In the genomic region with DNA sequence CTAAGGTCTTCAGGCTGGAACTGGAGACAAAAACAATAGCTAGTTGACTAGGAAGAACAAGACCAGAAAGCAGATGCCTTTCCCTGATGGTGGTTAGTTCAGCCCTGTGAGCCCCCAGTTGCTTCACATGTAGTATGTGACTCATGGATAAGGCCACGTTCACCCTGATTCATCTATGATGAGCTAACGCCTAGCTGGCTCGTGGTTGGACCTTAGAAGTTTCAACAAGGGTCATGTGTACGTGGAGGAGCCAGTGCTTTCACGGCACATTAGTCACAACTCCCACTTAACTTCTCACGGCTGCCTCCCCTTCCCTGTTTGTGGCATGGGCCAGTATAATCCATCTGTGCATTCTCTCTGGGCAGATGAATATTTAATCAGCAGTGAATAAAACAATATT, we compare ENCODE assay signal across 9 cellular contexts. TPM values are rescaled to one million over a fixed set of nuclear protein-coding genes. Genes with fewer than 3 reads are reported as not detected.
A peak's percentile ranks its signal among the peaks of the same experiment; 100 is the strongest.
DNase-seq lines count a peak whose midpoint lies in the region; ATAC-seq and TF ChIP-seq lines count a peak whose summit lies in the region.
"Had no signal": no experiment of that assay in that cellular context is flagged by ENCODE, and none has a peak within 500 bp of the region (broad histone marks: within the 10 kb centered on the region; RNA-seq: fewer than 3 reads in every experiment).

No MANE protein-coding gene starts in this region.

- H3K9me3 ChIP-seq in upper lobe of left lung, result no peaks in the 10 kb centered on the region
- H3K9me3 ChIP-seq: BLaER1 treated with 17β-estradiol and CSF1 and Interleukin-3, amounts not matched to agents 10 nM and 100 nM had no signal

- peak; percentile 86 for ATAC-seq in activated naive CD8-positive, alpha-beta T cell treated with anti-CD3 and anti-CD28 coated beads, Interleukin-2, amount 50 U/mL, for 24 hours
- ATAC-seq in upper lobe of left lung (ENCODE audit: low FRiP score in 2 of 2) (peak in 1 of 2 donors; percentile 91), GM19328 (IDR thresholded peaks at IDR 0.05; ENCODE audit: unreplicated experiment) (no peak)

- TF ChIP-seq CTCF in astrocyte of the spinal cord (IDR thresholded peaks at IDR 0.05; ENCODE audit: low read depth, low read length), result no peak
- no peak for TF ChIP-seq CTCF in upper lobe of left lung (IDR thresholded peaks at IDR 0.05)

- H3K4me3 ChIP-seq in astrocyte of the spinal cord (ENCODE audit: low read depth, low read length) (no peak overlapping the region), upper lobe of left lung (no peak overlapping the region)
- H3K4me3 ChIP-seq: BLaER1 treated with 17β-estradiol and CSF1 and Interleukin-3, amounts not matched to agents 10 nM and 100 nM had no signal

- H3K27ac ChIP-seq in upper lobe of left lung, result peak overlapping the region; percentile 34 to 76 (median 73)
- H3K27ac ChIP-seq: BLaER1 treated with 17β-estradiol and CSF1 and Interleukin-3, amounts not matched to agents 10 nM and 100 nM had no signal

- no peaks in the 10 kb centered on the region for H3K9me3 Mint-ChIP-seq in activated naive CD8-positive, alpha-beta T cell treated with anti-CD3 and anti-CD28 coated beads, Interleukin-2, amount 50 U/mL, for 24 hours
- H3K9me3 Mint-ChIP-seq in activated naive CD8-positive, alpha-beta T cell treated with anti-CD3 and anti-CD28 coated beads for 36 hours, result no peaks in the 10 kb centered on the region

- H3K4me3 Mint-ChIP-seq in activated naive CD8-positive, alpha-beta T cell treated with anti-CD3 and anti-CD28 coated beads, Interleukin-2, amount 50 U/mL, for 24 hours, result no peak overlapping the region
- no peak overlapping the region for H3K4me3 Mint-ChIP-seq in activated naive CD8-positive, alpha-beta T cell treated with anti-CD3 and anti-CD28 coated beads for 36 hours

- no peaks in the 10 kb centered on the region for H3K4me1 Mint-ChIP-seq in activated naive CD8-positive, alpha-beta T cell treated with anti-CD3 and anti-CD28 coated beads, Interleukin-2, amount 50 U/mL, for 24 hours
- H3K4me1 Mint-ChIP-seq in activated naive CD8-positive, alpha-beta T cell treated with anti-CD3 and anti-CD28 coated beads for 36 hours, result no peaks in the 10 kb centered on the region

- no peak for TF ChIP-seq POLR2A in upper lobe of left lung (IDR thresholded peaks at IDR 0.05)

- in situ Hi-C loops in astrocyte of the spinal cord (cut with HindIII; ENCODE audit: low sequenced_read_pairs), result no loop called here

- no peaks in the 10 kb centered on the region for H3K36me3 Mint-ChIP-seq in activated naive CD8-positive, alpha-beta T cell treated with anti-CD3 and anti-CD28 coated beads, Interleukin-2, amount 50 U/mL, for 24 hours (ENCODE audit: low read depth)
- H3K36me3 Mint-ChIP-seq in activated naive CD8-positive, alpha-beta T cell treated with anti-CD3 and anti-CD28 coated beads for 36 hours, result no peaks in the 10 kb centered on the region

- no peak for DNase-seq in activated naive CD8-positive, alpha-beta T cell treated with anti-CD3 and anti-CD28 coated beads, Interleukin-2, amount 50 U/mL, for 24 hours
- no peak for DNase-seq in activated naive CD8-positive, alpha-beta T cell treated with anti-CD3 and anti-CD28 coated beads for 36 hours
- DNase-seq in astrocyte of the spinal cord (ENCODE audit: low read depth, low spot score) (peak; percentile 99), iris pigment epithelial cell (ENCODE audit: low read depth) (peak; percentile 100), upper lobe of left lung (no peak), RPMI8226 (no peak), middle frontal gyrus (ENCODE audit: extremely low spot score, low spot score) (no peak)

- TF ChIP-seq EP300 in upper lobe of left lung (IDR thresholded peaks at IDR 0.05), result no peak

- WGBS in upper lobe of left lung, 2 donors, result 90 to 91% methylated on average over 6 of the region's 6 CpGs

- peaks cover 0 to 20% (median 8%) of the 10 kb centered on the region in 4 donors for H3K4me1 ChIP-seq in upper lobe of left lung
- H3K4me1 ChIP-seq: BLaER1 treated with 17β-estradiol and CSF1 and Interleukin-3, amounts not matched to agents 10 nM and 100 nM had no signal

- H3K27me3 Mint-ChIP-seq in activated naive CD8-positive, alpha-beta T cell treated with anti-CD3 and anti-CD28 coated beads, Interleukin-2, amount 50 U/mL, for 24 hours, result no peaks in the 10 kb centered on the region
- H3K27me3 Mint-ChIP-seq in activated naive CD8-positive, alpha-beta T cell treated with anti-CD3 and anti-CD28 coated beads for 36 hours, result peaks cover 8% of the 10 kb centered on the region

- no peaks in the 10 kb centered on the region for H3K27me3 ChIP-seq in upper lobe of left lung
- H3K27me3 ChIP-seq: BLaER1 treated with 17β-estradiol and CSF1 and Interleukin-3, amounts not matched to agents 10 nM and 100 nM had no signal

- H3K27ac Mint-ChIP-seq in activated naive CD8-positive, alpha-beta T cell treated with anti-CD3 and anti-CD28 coated beads, Interleukin-2, amount 50 U/mL, for 24 hours, result no peak overlapping the region
- H3K27ac Mint-ChIP-seq in activated naive CD8-positive, alpha-beta T cell treated with anti-CD3 and anti-CD28 coated beads for 36 hours, result no peak overlapping the region

- no peaks in the 10 kb centered on the region for H3K36me3 ChIP-seq in upper lobe of left lung
- H3K36me3 ChIP-seq: BLaER1 treated with 17β-estradiol and CSF1 and Interleukin-3, amounts not matched to agents 10 nM and 100 nM had no signal

RNA-seq across cellular contexts. Expression of gene COL8A1, which starts 20.6 kb away (rescaled TPM):
- not detected for total RNA-seq in activated naive CD8-positive, alpha-beta T cell treated with anti-CD3 and anti-CD28 coated beads for 36 hours
- total RNA-seq in upper lobe of left lung, result 100 to 1,000 TPM in 3 of 6 donors, 10 to 100 TPM in 3; 22.0 to 209 (median 115) TPM

Comparison
In these comparisons a context has a peak if more than half of its experiments do, and no peak if none do; other contexts are left out.
1. DNase-seq: peak in astrocyte of the spinal cord (single experiment) and iris pigment epithelial cell (single experiment); none in activated naive CD8-positive, alpha-beta T cell treated with anti-CD3 and anti-CD28 coated beads, Interleukin-2, amount 50 U/mL, for 24 hours (single experiment), activated naive CD8-positive, alpha-beta T cell treated with anti-CD3 and anti-CD28 coated beads for 36 hours (single experiment), upper lobe of left lung (0 of 2), RPMI8226 (single experiment) and middle frontal gyrus (single experiment).
2. RNA of gene COL8A1, which starts 20.6 kb away (total RNA-seq): 22.0 to 209 TPM in upper lobe of left lung; not detected in activated naive CD8-positive, alpha-beta T cell treated with anti-CD3 and anti-CD28 coated beads for 36 hours; every median in the first group is over 10 times any median in the second.